21 cellular contexts compared by ENCODE assay signal in genomic region chr12:64603183-64603841, GRCh38. TPM values are rescaled to one million over a fixed set of nuclear protein-coding genes. Genes with fewer than 3 reads are reported as not detected.
DNase-seq lines count a peak whose midpoint lies in the region; ATAC-seq, FAIRE-seq and TF ChIP-seq lines count a peak whose summit lies in the region.
"Had no signal": no experiment of that assay in that cellular context is flagged by ENCODE, and none has a peak within 500 bp of the region (broad histone marks: within the 10 kb centered on the region; RNA-seq: fewer than 3 reads in every experiment).

No MANE protein-coding gene starts in this region.

- no peaks in the 10 kb centered on the region for H3K36me3 ChIP-seq in hepatocyte (replicated peaks; ENCODE audit: insufficient read depth, low read depth)
- H3K36me3 ChIP-seq in pancreas, result no peaks in the 10 kb centered on the region
- H3K36me3 ChIP-seq: BLaER1 treated with 17β-estradiol and CSF1 and Interleukin-3, amounts not matched to agents 10 nM and 100 nM; SJSA1 had no signal

- no peaks in the 10 kb centered on the region for H3K27me3 ChIP-seq in hepatocyte
- no peaks in the 10 kb centered on the region for H3K27me3 ChIP-seq in pancreas
- H3K27me3 ChIP-seq: BLaER1 treated with 17β-estradiol and CSF1 and Interleukin-3, amounts not matched to agents 10 nM and 100 nM; SJSA1 had no signal

- no peak for FAIRE-seq in pancreas (lab: Jason Lieb, UNC)
- FAIRE-seq: GM12892, H1 had no signal

- peak overlapping the region; percentile 15 for H3K27ac ChIP-seq in hepatocyte
- no peak overlapping the region for H3K27ac ChIP-seq in pancreas
- H3K27ac ChIP-seq: BLaER1 treated with 17β-estradiol and CSF1 and Interleukin-3, amounts not matched to agents 10 nM and 100 nM; KMS-11; SJSA1 had no signal

- no peak overlapping the region for H3K4me2 ChIP-seq in hepatocyte
- H3K4me2 ChIP-seq: BLaER1 treated with 17β-estradiol and CSF1 and Interleukin-3, amounts not matched to agents 10 nM and 100 nM; KMS-11 had no signal

- 63% methylated on average over 4 of the region's 4 CpGs for WGBS in hepatocyte (ENCODE audit: low lambda C conversion rate, missing lambda C conversion rate)
- 47 to 53% methylated on average over 4 of the region's 4 CpGs for WGBS in pancreas, 2 donors

- H2AFZ ChIP-seq in hepatocyte, result no peak overlapping the region

- H3K4me1 ChIP-seq in hepatocyte (ENCODE audit: insufficient read depth), result no peaks in the 10 kb centered on the region
- H3K4me1 ChIP-seq in pancreas, result no peaks in the 10 kb centered on the region

- no peaks in the 10 kb centered on the region for H3K79me2 ChIP-seq in hepatocyte

- H4K20me1 ChIP-seq in hepatocyte (ENCODE audit: insufficient read depth, poor library complexity, severe bottlenecking), result no peaks in the 10 kb centered on the region
- H4K20me1 ChIP-seq: BLaER1 treated with 17β-estradiol and CSF1 and Interleukin-3, amounts not matched to agents 10 nM and 100 nM had no signal

- no peaks in the 10 kb centered on the region for H3K9me2 ChIP-seq in hepatocyte (replicated peaks; ENCODE audit: insufficient read depth)

- no peak for TF ChIP-seq CTCF in hepatocyte (IDR thresholded peaks at IDR 0.05; ENCODE audit: poor library complexity)
- TF ChIP-seq CTCF in pancreas (IDR thresholded peaks at IDR 0.05), result no peak

- DNase-seq in NCI-H82 (lab: John Stamatoyannopoulos, UW), result peak; percentile 6
- DNase-seq in NCI-H82 treated with DMSO at 0.1 percent for 48 hours (lab: John Stamatoyannopoulos, UW; ENCODE audit: unreplicated experiment), result no peak
- DNase-seq in NCI-H69 (lab: John Stamatoyannopoulos, UW), result peak; percentile 19
- DNase-seq in hepatocyte (ENCODE audit: low spot score), result no peak
- no peak for DNase-seq in pancreas
- no peak for DNase-seq in activated T-cell treated with anti-CD3 and anti-CD28 coated beads, Interleukin-2, amount 50 U/mL, for 1 hour
- no peak for DNase-seq in NCI-H1694 treated with DMSO at 0.1 percent for 48 hours (lab: John Stamatoyannopoulos, UW)
- DNase-seq: 8988T; Calu3; CD8-positive, alpha-beta memory T cell; DMS153; NCI-H1417; NCI-H187 had no signal

- no peak overlapping the region for H3K4me3 ChIP-seq in hepatocyte
- no peak overlapping the region for H3K4me3 ChIP-seq in pancreas
- H3K4me3 ChIP-seq: BLaER1 treated with 17β-estradiol and CSF1 and Interleukin-3, amounts not matched to agents 10 nM and 100 nM; SJSA1 had no signal

- intact Hi-C loops in pancreas (cut with DNase I), result loop anchor here in 1 of 3 donors (10.0 kb wide), 1 partner anchor 71 kb away; no protein-coding TSS in a partner anchor

- ATAC-seq in pancreas, result peak in 3 of 4 donors; percentile 34 to 45 (median 40)
- ATAC-seq in GM19455 (IDR thresholded peaks at IDR 0.05; ENCODE audit: unreplicated experiment), result no peak
- ATAC-seq: HCT116, Right ventricle myocardium inferior had no signal

- H3K9me3 ChIP-seq in hepatocyte (ENCODE audit: low read depth), result no peaks in the 10 kb centered on the region
- no peaks in the 10 kb centered on the region for H3K9me3 ChIP-seq in pancreas
- H3K9me3 ChIP-seq: BLaER1 treated with 17β-estradiol and CSF1 and Interleukin-3, amounts not matched to agents 10 nM and 100 nM; SJSA1 had no signal

RNA-seq across cellular contexts. Expression of gene RASSF3, which starts 7.0 kb away (rescaled TPM):
- total RNA-seq in hepatocyte, result 20.0 and 22.3 TPM in 2 replicates
- polyA plus RNA-seq in hepatocyte, result 5.1 and 7.8 TPM in 2 replicates
- total RNA-seq in pancreas, result 10 to 100 TPM; 13.7 to 36.5 (median 22.6) TPM
- polyA plus RNA-seq in pancreas, result 1 to 10 TPM; 5.2 to 8.6 TPM

Comparison
In these comparisons a context has a peak if more than half of its experiments do, and no peak if none do; other contexts are left out.
1. DNase-seq: peak in NCI-H82 (single experiment) and NCI-H69 (single experiment); none in NCI-H82 treated with DMSO at 0.1 percent for 48 hours (single experiment), hepatocyte (single experiment), pancreas (0 of 6), activated T-cell treated with anti-CD3 and anti-CD28 coated beads, Interleukin-2, amount 50 U/mL, for 1 hour (single experiment) and NCI-H1694 treated with DMSO at 0.1 percent for 48 hours (single experiment).